2 cellular contexts compared by ENCODE assay signal in the genomic region with DNA sequence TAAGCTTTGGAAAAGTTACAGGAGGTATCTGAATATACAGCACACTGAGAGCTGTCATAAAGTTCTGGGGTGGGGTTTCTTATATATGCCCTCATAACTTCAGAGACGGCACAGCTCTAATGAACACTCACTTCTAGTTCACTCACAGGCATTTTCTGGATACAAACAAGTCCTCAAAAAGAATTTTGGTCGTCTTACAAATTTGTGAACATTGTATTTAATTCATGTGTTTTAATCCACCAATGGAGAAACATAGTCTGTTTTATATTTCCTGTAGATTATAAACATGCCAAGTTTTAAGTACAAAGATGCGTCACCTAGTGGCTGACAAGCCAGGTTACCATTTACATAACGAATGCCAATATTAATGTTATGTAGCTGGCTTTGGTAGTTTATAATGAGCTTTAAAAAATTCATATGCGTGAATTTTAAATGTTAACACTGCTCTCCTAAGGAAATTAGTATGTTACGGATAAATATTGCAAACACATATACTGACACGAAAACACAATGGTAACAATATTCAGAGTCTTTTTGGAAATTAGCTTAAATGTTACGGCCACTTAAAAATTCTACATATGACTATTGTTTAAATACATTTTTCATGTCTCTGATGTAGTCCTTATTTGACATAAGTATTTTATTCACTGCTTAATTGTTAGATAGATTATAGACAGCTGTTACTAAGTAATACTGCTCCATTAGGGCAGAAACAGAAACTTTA.
A peak's percentile ranks its signal among the peaks of the same experiment; 100 is the strongest.
TF ChIP-seq lines count a peak whose summit lies in the region.

No MANE protein-coding gene starts in this region.

TF ChIP-seq in GM23338, 12 proteins besides CTCF, POLR2A, EP300 and RAD21:
- TF ChIP-seq, protein P1, sequence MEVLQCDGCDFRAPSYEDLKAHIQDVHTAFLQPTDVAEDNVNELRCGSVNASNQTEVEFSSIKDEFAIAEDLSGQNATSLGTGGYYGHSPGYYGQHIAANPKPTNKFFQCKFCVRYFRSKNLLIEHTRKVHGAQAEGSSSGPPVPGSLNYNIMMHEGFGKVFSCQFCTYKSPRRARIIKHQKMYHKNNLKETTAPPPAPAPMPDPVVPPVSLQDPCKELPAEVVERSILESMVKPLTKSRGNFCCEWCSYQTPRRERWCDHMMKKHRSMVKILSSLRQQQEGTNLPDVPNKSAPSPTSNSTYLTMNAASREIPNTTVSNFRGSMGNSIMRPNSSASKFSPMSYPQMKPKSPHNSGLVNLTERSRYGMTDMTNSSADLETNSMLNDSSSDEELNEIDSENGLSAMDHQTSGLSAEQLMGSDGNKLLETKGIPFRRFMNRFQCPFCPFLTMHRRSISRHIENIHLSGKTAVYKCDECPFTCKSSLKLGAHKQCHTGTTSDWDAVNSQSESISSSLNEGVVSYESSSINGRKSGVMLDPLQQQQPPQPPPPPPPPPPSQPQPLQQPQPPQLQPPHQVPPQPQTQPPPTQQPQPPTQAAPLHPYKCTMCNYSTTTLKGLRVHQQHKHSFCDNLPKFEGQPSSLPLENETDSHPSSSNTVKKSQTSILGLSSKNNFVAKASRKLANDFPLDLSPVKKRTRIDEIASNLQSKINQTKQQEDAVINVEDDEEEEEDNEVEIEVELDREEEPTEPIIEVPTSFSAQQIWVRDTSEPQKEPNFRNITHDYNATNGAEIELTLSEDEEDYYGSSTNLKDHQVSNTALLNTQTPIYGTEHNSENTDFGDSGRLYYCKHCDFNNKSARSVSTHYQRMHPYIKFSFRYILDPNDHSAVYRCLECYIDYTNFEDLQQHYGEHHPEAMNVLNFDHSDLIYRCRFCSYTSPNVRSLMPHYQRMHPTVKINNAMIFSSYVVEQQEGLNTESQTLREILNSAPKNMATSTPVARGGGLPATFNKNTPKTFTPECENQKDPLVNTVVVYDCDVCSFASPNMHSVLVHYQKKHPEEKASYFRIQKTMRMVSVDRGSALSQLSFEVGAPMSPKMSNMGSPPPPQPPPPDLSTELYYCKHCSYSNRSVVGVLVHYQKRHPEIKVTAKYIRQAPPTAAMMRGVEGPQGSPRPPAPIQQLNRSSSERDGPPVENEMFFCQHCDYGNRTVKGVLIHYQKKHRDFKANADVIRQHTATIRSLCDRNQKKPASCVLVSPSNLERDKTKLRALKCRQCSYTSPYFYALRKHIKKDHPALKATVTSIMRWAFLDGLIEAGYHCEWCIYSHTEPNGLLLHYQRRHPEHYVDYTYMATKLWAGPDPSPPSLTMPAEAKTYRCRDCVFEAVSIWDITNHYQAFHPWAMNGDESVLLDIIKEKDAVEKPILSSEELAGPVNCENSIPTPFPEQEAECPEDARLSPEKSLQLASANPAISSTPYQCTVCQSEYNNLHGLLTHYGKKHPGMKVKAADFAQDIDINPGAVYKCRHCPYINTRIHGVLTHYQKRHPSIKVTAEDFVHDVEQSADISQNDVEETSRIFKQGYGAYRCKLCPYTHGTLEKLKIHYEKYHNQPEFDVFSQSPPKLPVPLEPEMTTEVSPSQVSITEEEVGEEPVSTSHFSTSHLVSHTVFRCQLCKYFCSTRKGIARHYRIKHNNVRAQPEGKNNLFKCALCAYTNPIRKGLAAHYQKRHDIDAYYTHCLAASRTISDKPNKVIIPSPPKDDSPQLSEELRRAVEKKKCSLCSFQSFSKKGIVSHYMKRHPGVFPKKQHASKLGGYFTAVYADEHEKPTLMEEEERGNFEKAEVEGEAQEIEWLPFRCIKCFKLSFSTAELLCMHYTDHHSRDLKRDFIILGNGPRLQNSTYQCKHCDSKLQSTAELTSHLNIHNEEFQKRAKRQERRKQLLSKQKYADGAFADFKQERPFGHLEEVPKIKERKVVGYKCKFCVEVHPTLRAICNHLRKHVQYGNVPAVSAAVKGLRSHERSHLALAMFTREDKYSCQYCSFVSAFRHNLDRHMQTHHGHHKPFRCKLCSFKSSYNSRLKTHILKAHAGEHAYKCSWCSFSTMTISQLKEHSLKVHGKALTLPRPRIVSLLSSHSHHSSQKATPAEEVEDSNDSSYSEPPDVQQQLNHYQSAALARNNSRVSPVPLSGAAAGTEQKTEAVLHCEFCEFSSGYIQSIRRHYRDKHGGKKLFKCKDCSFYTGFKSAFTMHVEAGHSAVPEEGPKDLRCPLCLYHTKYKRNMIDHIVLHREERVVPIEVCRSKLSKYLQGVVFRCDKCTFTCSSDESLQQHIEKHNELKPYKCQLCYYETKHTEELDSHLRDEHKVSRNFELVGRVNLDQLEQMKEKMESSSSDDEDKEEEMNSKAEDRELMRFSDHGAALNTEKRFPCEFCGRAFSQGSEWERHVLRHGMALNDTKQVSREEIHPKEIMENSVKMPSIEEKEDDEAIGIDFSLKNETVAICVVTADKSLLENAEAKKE (CRISPR knock-in tag; IDR thresholded peaks at IDR 0.05) = no peak

TF ChIP-seq in SK-N-SH, 30 proteins besides CTCF, POLR2A, EP300 and RAD21 (continued from another document):
- TF ChIP-seq, protein P2, sequence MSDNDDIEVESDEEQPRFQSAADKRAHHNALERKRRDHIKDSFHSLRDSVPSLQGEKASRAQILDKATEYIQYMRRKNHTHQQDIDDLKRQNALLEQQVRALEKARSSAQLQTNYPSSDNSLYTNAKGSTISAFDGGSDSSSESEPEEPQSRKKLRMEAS (IDR thresholded peaks at IDR 0.05; ENCODE audit: low read depth) = 0 out of 2 replicates have a peak, but pooled peaks have one; percentile 49
- TF ChIP-seq NFIC (IDR thresholded peaks at IDR 0.05; ENCODE audit: borderline replicate concordance) = peak; percentile 70
- TF ChIP-seq GABPA (IDR thresholded peaks at IDR 0.05; ENCODE audit: low read depth) = no peak
- peak; percentile 80 for TF ChIP-seq TCF12 (IDR thresholded peaks at IDR 0.05)
- TF ChIP-seq, protein P3, sequence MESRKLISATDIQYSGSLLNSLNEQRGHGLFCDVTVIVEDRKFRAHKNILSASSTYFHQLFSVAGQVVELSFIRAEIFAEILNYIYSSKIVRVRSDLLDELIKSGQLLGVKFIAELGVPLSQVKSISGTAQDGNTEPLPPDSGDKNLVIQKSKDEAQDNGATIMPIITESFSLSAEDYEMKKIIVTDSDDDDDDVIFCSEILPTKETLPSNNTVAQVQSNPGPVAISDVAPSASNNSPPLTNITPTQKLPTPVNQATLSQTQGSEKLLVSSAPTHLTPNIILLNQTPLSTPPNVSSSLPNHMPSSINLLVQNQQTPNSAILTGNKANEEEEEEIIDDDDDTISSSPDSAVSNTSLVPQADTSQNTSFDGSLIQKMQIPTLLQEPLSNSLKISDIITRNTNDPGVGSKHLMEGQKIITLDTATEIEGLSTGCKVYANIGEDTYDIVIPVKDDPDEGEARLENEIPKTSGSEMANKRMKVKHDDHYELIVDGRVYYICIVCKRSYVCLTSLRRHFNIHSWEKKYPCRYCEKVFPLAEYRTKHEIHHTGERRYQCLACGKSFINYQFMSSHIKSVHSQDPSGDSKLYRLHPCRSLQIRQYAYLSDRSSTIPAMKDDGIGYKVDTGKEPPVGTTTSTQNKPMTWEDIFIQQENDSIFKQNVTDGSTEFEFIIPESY (IDR thresholded peaks at IDR 0.05; ENCODE audit: borderline replicate concordance, low read depth) = no peak
- TF ChIP-seq, protein P4, sequence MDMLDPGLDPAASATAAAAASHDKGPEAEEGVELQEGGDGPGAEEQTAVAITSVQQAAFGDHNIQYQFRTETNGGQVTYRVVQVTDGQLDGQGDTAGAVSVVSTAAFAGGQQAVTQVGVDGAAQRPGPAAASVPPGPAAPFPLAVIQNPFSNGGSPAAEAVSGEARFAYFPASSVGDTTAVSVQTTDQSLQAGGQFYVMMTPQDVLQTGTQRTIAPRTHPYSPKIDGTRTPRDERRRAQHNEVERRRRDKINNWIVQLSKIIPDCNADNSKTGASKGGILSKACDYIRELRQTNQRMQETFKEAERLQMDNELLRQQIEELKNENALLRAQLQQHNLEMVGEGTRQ (IDR thresholded peaks at IDR 0.05; ENCODE audit: borderline replicate concordance, low read depth, low read length) = no peak
- no peak for TF ChIP-seq FOXJ3 (CRISPR knock-in tag; IDR thresholded peaks at IDR 0.05)
- no peak for TF ChIP-seq MXI1 (IDR thresholded peaks at IDR 0.05; ENCODE audit: low read depth, low read length)
- no peak for TF ChIP-seq SIN3A (IDR thresholded peaks at IDR 0.05; ENCODE audit: borderline replicate concordance, low read depth, low read length)
- peak; percentile 78 for TF ChIP-seq POLR2AphosphoS5 (IDR thresholded peaks at IDR 0.05; ENCODE audit: low read depth, low read length)
- TF ChIP-seq NRF1 (IDR thresholded peaks at IDR 0.05; ENCODE audit: low read depth, low read length) = no peak
- no peak for TF ChIP-seq TEAD4 (IDR thresholded peaks at IDR 0.05; ENCODE audit: borderline replicate concordance, insufficient read depth)
- TF ChIP-seq, protein P5, sequence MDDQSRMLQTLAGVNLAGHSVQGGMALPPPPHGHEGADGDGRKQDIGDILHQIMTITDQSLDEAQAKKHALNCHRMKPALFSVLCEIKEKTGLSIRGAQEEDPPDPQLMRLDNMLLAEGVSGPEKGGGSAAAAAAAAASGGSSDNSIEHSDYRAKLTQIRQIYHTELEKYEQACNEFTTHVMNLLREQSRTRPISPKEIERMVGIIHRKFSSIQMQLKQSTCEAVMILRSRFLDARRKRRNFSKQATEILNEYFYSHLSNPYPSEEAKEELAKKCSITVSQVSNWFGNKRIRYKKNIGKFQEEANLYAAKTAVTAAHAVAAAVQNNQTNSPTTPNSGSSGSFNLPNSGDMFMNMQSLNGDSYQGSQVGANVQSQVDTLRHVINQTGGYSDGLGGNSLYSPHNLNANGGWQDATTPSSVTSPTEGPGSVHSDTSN (IDR thresholded peaks at IDR 0.05) = peak; percentile 54
- TF ChIP-seq FOXM1 (IDR thresholded peaks at IDR 0.05; ENCODE audit: low read depth) = no peak
- no peak for TF ChIP-seq RFX5 (IDR thresholded peaks at IDR 0.05; ENCODE audit: low read length)
- no peak for TF ChIP-seq YY1 (IDR thresholded peaks at IDR 0.05; ENCODE audit: low read depth)
- peak; percentile 40; the same call in 1 of the 2 replicates for TF ChIP-seq SMC3 (IDR thresholded peaks at IDR 0.05; ENCODE audit: low read depth, low read length)
